In genomic region chrX:123833387-123833786, GRCh38 we compare ENCODE assay signal across 9 cellular contexts. TPM values are rescaled to one million over a fixed set of nuclear protein-coding genes. Genes with fewer than 3 reads are reported as not detected.
DNase-seq lines count a peak whose midpoint lies in the region; ATAC-seq and TF ChIP-seq lines count a peak whose summit lies in the region.
"Had no signal": no experiment of that assay in that cellular context is flagged by ENCODE, and none has a peak within 500 bp of the region (broad histone marks: within the 10 kb centered on the region; RNA-seq: fewer than 3 reads in every experiment).

No MANE protein-coding gene starts in this region.

- H3K4me1 ChIP-seq in Peyer's patch (no peaks in the 10 kb centered on the region), gastroesophageal sphincter (no peaks in the 10 kb centered on the region), trophoblast cell (ENCODE audit: control insufficient read depth in 1 of 2, insufficient read depth in 2 of 2, low read length in 2 of 2) (no peaks in the 10 kb centered on the region)

- H3K9me3 ChIP-seq in Peyer's patch (no peaks in the 10 kb centered on the region), gastroesophageal sphincter (no peaks in the 10 kb centered on the region), trophoblast cell (ENCODE audit: insufficient read depth, low read depth, low read length) (no peaks in the 10 kb centered on the region)

- H3K4me3 ChIP-seq in Peyer's patch (no peak overlapping the region), gastroesophageal sphincter (no peak overlapping the region), trophoblast cell (ENCODE audit: low read depth, low read length) (no peak overlapping the region)

- DNase-seq in ELF-1 (ENCODE audit: low read depth, low spot score) (peak; percentile 80), Kasumi-1 (lab: John Stamatoyannopoulos, UW) (peak; percentile 30 to 49), Peyer's patch (peak in 2 of 3 donors; percentile 43 to 79), trophoblast cell (peak; percentile 59 to 73), GOT3 (lab: John Stamatoyannopoulos, UW) (no peak)
- peak; percentile 6 to 37 for DNase-seq in activated T-helper 1 cell treated with anti-CD3 and anti-CD28 coated beads, Interleukin-2, amount 50 U/mL, for 16 hours (ENCODE audit: low read depth in 1 of 2, low spot score in 1 of 2)

- H3K4me2 ChIP-seq in trophoblast cell (ENCODE audit: low read length) = no peak overlapping the region

- no peaks in the 10 kb centered on the region for H3K36me3 ChIP-seq in Peyer's patch
- H3K36me3 ChIP-seq in gastroesophageal sphincter = no peaks in the 10 kb centered on the region
- H3K36me3 ChIP-seq in trophoblast cell (ENCODE audit: control insufficient read depth in 1 of 2, insufficient read depth in 2 of 2, low read length in 2 of 2) = no peaks in the 10 kb centered on the region

- H2BK5ac ChIP-seq in trophoblast cell (ENCODE audit: low read depth, low read length, poor library complexity) = no peak overlapping the region

- H3K23ac ChIP-seq in trophoblast cell (ENCODE audit: low read length) = no peak overlapping the region

- no peak overlapping the region for H2BK120ac ChIP-seq in trophoblast cell (ENCODE audit: insufficient read depth, low read length, poor library complexity)

- H2AK5ac ChIP-seq in trophoblast cell (ENCODE audit: low read length) = no peak overlapping the region

- TF ChIP-seq EP300 in gastroesophageal sphincter (IDR thresholded peaks at IDR 0.05) = no peak

- H3K27me3 ChIP-seq in Peyer's patch (no peaks in the 10 kb centered on the region), gastroesophageal sphincter (no peaks in the 10 kb centered on the region), trophoblast cell (ENCODE audit: insufficient read depth, low read length) (no peaks in the 10 kb centered on the region)

- no peak overlapping the region for H3K14ac ChIP-seq in trophoblast cell (ENCODE audit: low read length)

- H2BK12ac ChIP-seq in trophoblast cell (ENCODE audit: low read length) = no peak overlapping the region

- no peak overlapping the region for H3K9ac ChIP-seq in trophoblast cell (ENCODE audit: low read length)

- no peak overlapping the region for H2AFZ ChIP-seq in trophoblast cell (ENCODE audit: insufficient read depth, low read length, poor library complexity)

- H3K79me1 ChIP-seq in trophoblast cell (ENCODE audit: low read length) = no peaks in the 10 kb centered on the region

- 25% methylated on average over 2 of the region's 7 CpGs; no CpG with 5 or more reads in 1 of the 2 donors for WGBS in gastroesophageal sphincter (ENCODE audit: low coverage in 1 of 2), 2 donors
- WGBS in trophoblast cell (ENCODE audit: extremely low coverage, insufficient coverage, insufficient read length) = no CpG with 5 or more reads among the region's 7 CpGs

- ATAC-seq in GM21825 (IDR thresholded peaks at IDR 0.05; ENCODE audit: unreplicated experiment) = peak; percentile 75
- ATAC-seq in gastroesophageal sphincter = peak; percentile 62

- H3K27ac ChIP-seq in Peyer's patch (no peak overlapping the region), gastroesophageal sphincter (no peak overlapping the region), trophoblast cell (ENCODE audit: low read depth, low read length) (no peak overlapping the region)
- H3K27ac ChIP-seq: epithelial cell of prostate had no signal

- H3K18ac ChIP-seq in trophoblast cell (ENCODE audit: low read length) = no peak overlapping the region

- H4K91ac ChIP-seq in trophoblast cell (ENCODE audit: low read depth, low read length) = no peak overlapping the region

- TF ChIP-seq CTCF in Peyer's patch (IDR thresholded peaks at IDR 0.05) = peak; percentile 51 to 83 (median 74)
- peak; percentile 49 to 74 (median 64) for TF ChIP-seq CTCF in gastroesophageal sphincter (IDR thresholded peaks at IDR 0.05)

- H4K8ac ChIP-seq in trophoblast cell (ENCODE audit: low read depth, low read length) = no peak overlapping the region

- H4K12ac ChIP-seq in trophoblast cell (ENCODE audit: low read depth, low read length) = no peak overlapping the region

- H3K79me2 ChIP-seq in trophoblast cell (ENCODE audit: control insufficient read depth, insufficient read depth, low read length, poor library complexity) = no peaks in the 10 kb centered on the region

- H3K4ac ChIP-seq in trophoblast cell (ENCODE audit: low read depth, low read length) = no peak overlapping the region

- TF ChIP-seq POLR2A in Peyer's patch (IDR thresholded peaks at IDR 0.05) (no peak), gastroesophageal sphincter (IDR thresholded peaks at IDR 0.05) (no peak)

RNA-seq across cellular contexts. Expression of gene XIAP, which starts 26.5 kb away (rescaled TPM):
- 10 to 100 TPM; 27.7 to 46.2 (median 37.9) TPM for total RNA-seq in Peyer's patch
- total RNA-seq in gastroesophageal sphincter = 10 to 100 TPM; 34.5 to 50.4 (median 42.9) TPM
- 29.1 and 30.0 TPM in 2 replicates for polyA plus RNA-seq in trophoblast cell (2013)
